Comparison of ENCODE assay signal across 15 cellular contexts in the genomic region with DNA sequence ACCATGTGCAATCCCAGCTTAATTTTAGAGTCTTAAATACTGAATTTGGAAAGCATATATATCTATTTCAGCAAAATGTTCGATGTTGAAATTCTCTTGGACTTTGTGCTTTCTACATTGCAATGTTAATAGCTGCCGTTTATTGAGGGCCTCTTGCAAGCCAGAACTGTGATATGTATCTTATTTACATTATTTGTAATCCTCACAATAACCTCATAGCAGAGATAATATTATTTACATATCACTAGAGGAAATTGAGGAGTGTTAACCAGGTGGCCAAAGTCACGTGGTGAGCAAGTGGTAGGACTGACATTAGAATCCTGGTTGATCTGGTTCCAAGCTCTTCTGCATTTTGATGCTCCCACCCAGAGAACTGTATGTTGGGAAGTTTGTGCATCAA.
"Had no signal": no experiment of that assay in that cellular context is flagged by ENCODE, and none has a peak within 500 bp of the region (broad histone marks: within the 10 kb centered on the region; RNA-seq: fewer than 3 reads in every experiment).

No MANE protein-coding gene starts in this region.

- H3K4me1 Mint-ChIP-seq: activated CD4-positive, alpha-beta T cell treated with anti-CD3 and anti-CD28 coated beads, Interleukin-2, amount 10 ng/mL, durations not matched to agents 7 days and 5 days; stimulated activated naive CD8-positive, alpha-beta T cell treated with anti-CD3 and anti-CD28 coated beads, Interleukin-15, amount 100 ng/mL, for 72 hours had no signal

- H3K27me3 Mint-ChIP-seq: activated CD4-positive, alpha-beta T cell treated with anti-CD3 and anti-CD28 coated beads, Interleukin-2, amount 10 ng/mL, durations not matched to agents 7 days and 5 days; naive B cell; stimulated activated naive CD8-positive, alpha-beta T cell treated with anti-CD3 and anti-CD28 coated beads, Interleukin-15, amount 100 ng/mL, for 72 hours had no signal

- ATAC-seq: activated naive CD4-positive, alpha-beta T cell treated with anti-CD3 and anti-CD28 coated beads, Interleukin-2, amount 50 U/mL, for 72 hours; activated T-cell treated with anti-CD3 and anti-CD28 coated beads, Interleukin-2, amount 50 U/mL, for 72 hours; lower lobe of right lung; stimulated activated naive CD8-positive, alpha-beta T cell treated with anti-CD3 and anti-CD28 coated beads, Interleukin-15, amount 100 ng/mL, for 72 hours had no signal

- H3K36me3 Mint-ChIP-seq: activated naive CD4-positive, alpha-beta T cell treated with anti-CD3 and anti-CD28 coated beads, Interleukin-2, amount 50 U/mL, for 72 hours had no signal

- H3K4me3 ChIP-seq: lower lobe of right lung, sigmoid colon, thoracic aorta had no signal

- DNase-seq: activated CD4-positive, alpha-beta T cell treated with anti-CD3 and anti-CD28 coated beads, Interleukin-2, amount 10 ng/mL, durations not matched to agents 7 days and 5 days; activated CD8-positive, alpha-beta memory T cell treated with anti-CD3 and anti-CD28 coated beads, Interleukin-2, amount 50 U/mL, for 48 hours; activated gamma-delta T cell; activated T-cell treated with anti-CD3 and anti-CD28 coated beads, Interleukin-2, amount 50 U/mL, for 72 hours; amniotic stem cell; caudate nucleus; hippocampal formation; lower lobe of right lung; midbrain; naive B cell; sigmoid colon; stimulated activated CD4-positive, alpha-beta T cell treated with anti-CD3 and anti-CD28 coated beads, Interleukin-1b, Interleukin-23, amount 100 ng/mL, for 48 hours; stimulated activated naive CD8-positive, alpha-beta T cell treated with anti-CD3 and anti-CD28 coated beads, Interleukin-15, amount 100 ng/mL, for 72 hours had no signal

- H3K9me3 Mint-ChIP-seq: activated CD4-positive, alpha-beta T cell treated with anti-CD3 and anti-CD28 coated beads, Interleukin-2, amount 10 ng/mL, durations not matched to agents 7 days and 5 days; activated naive CD4-positive, alpha-beta T cell treated with anti-CD3 and anti-CD28 coated beads, Interleukin-2, amount 50 U/mL, for 72 hours; activated T-cell treated with anti-CD3 and anti-CD28 coated beads, Interleukin-2, amount 50 U/mL, for 72 hours; naive B cell; stimulated activated naive CD8-positive, alpha-beta T cell treated with anti-CD3 and anti-CD28 coated beads, Interleukin-15, amount 100 ng/mL, for 72 hours had no signal

- H3K4me3 Mint-ChIP-seq: activated CD4-positive, alpha-beta T cell treated with anti-CD3 and anti-CD28 coated beads, Interleukin-2, amount 10 ng/mL, durations not matched to agents 7 days and 5 days; activated T-cell treated with anti-CD3 and anti-CD28 coated beads, Interleukin-2, amount 50 U/mL, for 72 hours; naive B cell; stimulated activated naive CD8-positive, alpha-beta T cell treated with anti-CD3 and anti-CD28 coated beads, Interleukin-15, amount 100 ng/mL, for 72 hours had no signal

- H3K27ac Mint-ChIP-seq: activated CD4-positive, alpha-beta T cell treated with anti-CD3 and anti-CD28 coated beads, Interleukin-2, amount 10 ng/mL, durations not matched to agents 7 days and 5 days; activated naive CD4-positive, alpha-beta T cell treated with anti-CD3 and anti-CD28 coated beads, Interleukin-2, amount 50 U/mL, for 72 hours; activated T-cell treated with anti-CD3 and anti-CD28 coated beads, Interleukin-2, amount 50 U/mL, for 72 hours; naive B cell; stimulated activated naive CD8-positive, alpha-beta T cell treated with anti-CD3 and anti-CD28 coated beads, Interleukin-15, amount 100 ng/mL, for 72 hours had no signal
